1 cellular context compared by ENCODE assay signal in the genomic region with DNA sequence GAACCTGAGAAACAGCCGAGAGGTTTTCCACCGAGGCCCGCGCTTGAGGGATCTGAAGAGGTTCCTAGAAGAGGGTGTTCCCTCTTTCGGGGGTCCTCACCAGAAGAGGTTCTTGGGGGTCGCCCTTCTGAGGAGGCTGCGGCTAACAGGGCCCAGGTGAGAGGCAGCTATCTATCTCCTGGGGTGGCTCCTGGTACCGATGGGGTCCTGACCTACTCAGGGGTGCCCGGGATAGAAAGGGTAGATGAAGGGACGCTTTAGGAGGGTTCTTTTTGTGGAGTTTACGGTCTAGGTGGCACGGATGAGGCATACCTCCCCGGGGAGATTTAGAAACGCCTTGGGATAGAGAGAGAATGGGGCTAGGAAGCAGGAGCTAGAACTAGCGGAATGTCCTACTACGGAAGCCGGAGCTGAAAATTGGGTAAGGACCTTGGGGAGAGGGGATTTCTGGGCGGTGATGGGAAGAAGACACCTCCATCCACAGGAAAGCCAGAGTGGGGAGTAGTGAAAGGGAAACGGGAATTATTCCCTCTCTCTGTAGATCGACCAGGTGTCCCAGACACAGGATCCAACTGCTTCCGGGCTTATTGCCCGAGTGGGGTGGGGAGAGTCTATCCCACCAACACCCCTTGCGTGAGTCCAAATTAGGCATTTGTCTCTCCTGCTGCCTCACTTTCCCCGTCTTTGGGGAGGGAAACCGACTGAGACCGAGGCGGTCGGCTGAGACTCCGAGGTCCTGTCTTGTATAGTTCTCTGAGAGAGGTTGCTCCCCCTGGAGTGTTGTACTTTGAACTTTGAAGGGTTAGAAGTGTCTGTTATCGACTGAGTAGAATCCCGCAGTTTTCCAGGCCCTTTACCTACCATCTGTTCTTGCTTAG.
TF ChIP-seq lines count a peak whose summit lies in the region.

No MANE protein-coding gene starts in this region.

TF ChIP-seq in H1, 55 proteins besides CTCF, POLR2A, EP300 and RAD21:
- TF ChIP-seq SAP30 (IDR thresholded peaks at IDR 0.05; ENCODE audit: insufficient read depth, insufficient replicate concordance, low read length) (peak; percentile 68), CHD2 (IDR thresholded peaks at IDR 0.05; ENCODE audit: low read length) (no peak), GTF2F1 (IDR thresholded peaks at IDR 0.05; ENCODE audit: borderline replicate concordance, low read depth, low read length) (no peak), HDAC2 (IDR thresholded peaks at IDR 0.05; ENCODE audit: borderline replicate concordance in 1 of 2, low read depth in 2 of 2, low read length in 2 of 2) (0 out of 4 replicates have a peak, but pooled peaks of 1 of the 2 experiments have one; percentile 16), TEAD4 (IDR thresholded peaks at IDR 0.05; ENCODE audit: low read depth, low read length) (no peak), KDM4A (IDR thresholded peaks at IDR 0.05; ENCODE audit: low read depth, low read length, severe bottlenecking) (peak; percentile 51), RBBP5 (IDR thresholded peaks at IDR 0.05; ENCODE audit: borderline replicate concordance, low read depth, low read length) (peak; percentile 37; the same call in 1 of the 2 replicates), SIN3A (conservative IDR thresholded peaks at IDR 0.05 in 1 of 2, IDR thresholded peaks at IDR 0.05 in 1 of 2; ENCODE audit: low read depth in 1 of 2, low read length in 2 of 2) (0 out of 4 replicates have a peak, but pooled peaks of 1 of the 2 experiments have one; percentile 18), ASH2L (IDR thresholded peaks at IDR 0.05; ENCODE audit: low read length) (peak; percentile 16)
